In genomic region chr19:33134571-33135041, GRCh38 we compare ENCODE assay signal across 12 cellular contexts. TPM values are rescaled to one million over a fixed set of nuclear protein-coding genes. Genes with fewer than 3 reads are reported as not detected.
DNase-seq lines count a peak whose midpoint lies in the region; ATAC-seq lines count a peak whose summit lies in the region.
"Had no signal": no experiment of that assay in that cellular context is flagged by ENCODE, and none has a peak within 500 bp of the region (broad histone marks: within the 10 kb centered on the region; RNA-seq: fewer than 3 reads in every experiment).

No MANE protein-coding gene starts in this region.

- in situ Hi-C loops in G401 (cut with HindIII; ENCODE audit: low sequenced_read_pairs): no loop called here

- H3K27ac ChIP-seq in iPS-18a (ENCODE audit: low read length): no peak overlapping the region
- H3K27ac ChIP-seq: KMS-11, SK-N-MC had no signal

- H3K4me3 ChIP-seq in iPS-18a (ENCODE audit: low read length): peak overlapping the region; percentile 17
- H3K4me3 ChIP-seq: SK-N-MC had no signal

- no peak for ATAC-seq in HG03108 (IDR thresholded peaks at IDR 0.05; ENCODE audit: unreplicated experiment)
- ATAC-seq: HCT116 had no signal

- peaks cover 4% of the 10 kb centered on the region for H3K4me1 ChIP-seq in iPS-18a (ENCODE audit: control insufficient read depth, low read depth, low read length)

- H3K27me3 ChIP-seq in iPS-18a (ENCODE audit: control insufficient read depth, insufficient read depth, low read length): no peaks in the 10 kb centered on the region

- peak; percentile 67 for DNase-seq in NCI-H748 (lab: John Stamatoyannopoulos, UW; ENCODE audit: unreplicated experiment)
- DNase-seq in activated CD8-positive, alpha-beta memory T cell treated with anti-CD3 and anti-CD28 coated beads, Interleukin-2, amount 50 U/mL, for 1 hour (ENCODE audit: extremely low read depth): peak; percentile 7
- DNase-seq in stimulated activated CD8-positive, alpha-beta memory T cell treated with anti-CD3 and anti-CD28 coated beads, Interleukin-4, amount 100 ng/mL, for 4 hours (ENCODE audit: low read depth in 2 of 2, low spot score in 1 of 2): peak; percentile 17 to 36
- no peak for DNase-seq in NCI-H2196 (lab: John Stamatoyannopoulos, UW; ENCODE audit: unreplicated experiment)
- DNase-seq in G401 (ENCODE audit: low spot score): no peak
- no peak for DNase-seq in NCI-H774 (lab: John Stamatoyannopoulos, UW)
- DNase-seq: midbrain had no signal

- H3K36me3 ChIP-seq in iPS-18a (ENCODE audit: control insufficient read depth, low read depth, low read length): no peaks in the 10 kb centered on the region

- no peaks in the 10 kb centered on the region for H3K9me3 ChIP-seq in iPS-18a (ENCODE audit: control insufficient read depth, low read depth, low read length)

- H3K9ac ChIP-seq in iPS-18a (ENCODE audit: low read length): no peak overlapping the region
- H3K9ac ChIP-seq: KMS-11 had no signal

RNA-seq across cellular contexts. Expression of gene WDR88, which starts 2.7 kb away (rescaled TPM):
- total RNA-seq in G401 (2014; rRNA removed; shearing (Covaris generic)): not detected in 2 replicates

RNA-seq across cellular contexts. Expression of gene GPATCH1, which starts 53.6 kb away (rescaled TPM):
- total RNA-seq in G401 (2014; rRNA removed; shearing (Covaris generic)): 5.9 and 7.7 TPM in 2 replicates

RNA-seq across cellular contexts. Expression of gene LRP3, which starts 59.5 kb away (rescaled TPM):
- 66.4 and 81.7 TPM in 2 replicates for total RNA-seq in G401 (2014; rRNA removed; shearing (Covaris generic))

Comparison
In these comparisons a context has a peak if more than half of its experiments do, and no peak if none do; other contexts are left out.
1. DNase-seq: peak in NCI-H748 (single experiment), activated CD8-positive, alpha-beta memory T cell treated with anti-CD3 and anti-CD28 coated beads, Interleukin-2, amount 50 U/mL, for 1 hour (single experiment) and stimulated activated CD8-positive, alpha-beta memory T cell treated with anti-CD3 and anti-CD28 coated beads, Interleukin-4, amount 100 ng/mL, for 4 hours (2 of 2); none in NCI-H2196 (single experiment), G401 (single experiment) and NCI-H774 (single experiment).